Comparison of ENCODE assay signal across 8 cellular contexts in genomic region chr15:65529754-65530317, GRCh38. TPM values are rescaled to one million over a fixed set of nuclear protein-coding genes. Genes with fewer than 3 reads are reported as not detected.
DNase-seq lines count a peak whose midpoint lies in the region; ATAC-seq and TF ChIP-seq lines count a peak whose summit lies in the region.

No MANE protein-coding gene starts in this region.

- peak overlapping the region; percentile 93 for H3K4me3 ChIP-seq in HUES48 (ENCODE audit: low read depth, low read length)

- H3K9ac ChIP-seq in HUES48 (ENCODE audit: low read depth, low read length): peak overlapping the region; percentile 41; the same call in 1 of the 2 replicates

- TF ChIP-seq CTCF in CD14-positive monocyte (IDR thresholded peaks at IDR 0.05): no peak

- H3K27me3 Mint-ChIP-seq in CD14-positive monocyte (ENCODE audit: low read depth in 3 of 3): peaks cover 0 to 5% (median 1%) of the 10 kb centered on the region in 3 donors
- H3K27me3 Mint-ChIP-seq in dendritic cell treated with granulocyte-macrophage colony-stimulating factor and Interleukin-4, amounts not matched to agents 40 ng/mL and 50 ng/mL, for 4 days: no peaks in the 10 kb centered on the region
- no peaks in the 10 kb centered on the region for H3K27me3 Mint-ChIP-seq in natural killer cell treated with Interleukin-12 subunit alpha and Interleukin-12 subunit beta and Interleukin-15 and Interleukin-18, amount 100 ng/mL, for 72 hours

- peaks cover 0 to 2% of the 10 kb centered on the region in 2 donors for H3K36me3 Mint-ChIP-seq in CD14-positive monocyte
- H3K36me3 Mint-ChIP-seq in dendritic cell treated with granulocyte-macrophage colony-stimulating factor and Interleukin-4, amounts not matched to agents 40 ng/mL and 50 ng/mL, for 4 days (ENCODE audit: low read depth): no peaks in the 10 kb centered on the region
- H3K36me3 Mint-ChIP-seq in natural killer cell treated with Interleukin-12 subunit alpha and Interleukin-12 subunit beta and Interleukin-15 and Interleukin-18, amount 100 ng/mL, for 72 hours: no peaks in the 10 kb centered on the region

- peaks cover 18% of the 10 kb centered on the region for H3K4me1 ChIP-seq in HUES48 (ENCODE audit: control insufficient read depth, insufficient read depth, low read length)

- intact Hi-C loops in CD14-positive monocyte (cut with micrococcal nuclease): no loop called here
- intact Hi-C loops in dendritic cell treated with granulocyte-macrophage colony-stimulating factor and Interleukin-4, amounts not matched to agents 40 ng/mL and 50 ng/mL, for 4 days (cut with micrococcal nuclease): loop anchor here (1.0 kb wide), 1 partner anchor 13 kb away; the partner anchor contains the start of gene DPP8

- ATAC-seq in natural killer cell treated with Interleukin-12 subunit alpha and Interleukin-12 subunit beta and Interleukin-15 and Interleukin-18, amount 100 ng/mL, for 72 hours: peak in 1 of 2 donors; percentile 34
- ATAC-seq in esophagus mucosa: no peak

- H3K9me3 ChIP-seq in HUES48 (ENCODE audit: control insufficient read depth, insufficient read depth, low read length): no peaks in the 10 kb centered on the region

- H3K9me3 Mint-ChIP-seq in CD14-positive monocyte: no peaks in the 10 kb centered on the region
- no peaks in the 10 kb centered on the region for H3K9me3 Mint-ChIP-seq in dendritic cell treated with granulocyte-macrophage colony-stimulating factor and Interleukin-4, amounts not matched to agents 40 ng/mL and 50 ng/mL, for 4 days
- no peaks in the 10 kb centered on the region for H3K9me3 Mint-ChIP-seq in natural killer cell treated with Interleukin-12 subunit alpha and Interleukin-12 subunit beta and Interleukin-15 and Interleukin-18, amount 100 ng/mL, for 72 hours

- peaks cover 8% of the 10 kb centered on the region for H3K36me3 ChIP-seq in HUES48 (ENCODE audit: control insufficient read depth, insufficient read depth, low read length)

- H3K27ac Mint-ChIP-seq in CD14-positive monocyte: peak overlapping the region in 3 of 7 donors; percentile 19 to 71 (median 43)
- peak overlapping the region; percentile 51 for H3K27ac Mint-ChIP-seq in dendritic cell treated with granulocyte-macrophage colony-stimulating factor and Interleukin-4, amounts not matched to agents 40 ng/mL and 50 ng/mL, for 4 days
- H3K27ac Mint-ChIP-seq in natural killer cell treated with Interleukin-12 subunit alpha and Interleukin-12 subunit beta and Interleukin-15 and Interleukin-18, amount 100 ng/mL, for 72 hours: peak overlapping the region; percentile 75 to 91

- peak overlapping the region; percentile 94 for H3K27ac ChIP-seq in HUES48 (ENCODE audit: low read depth, low read length)

- DNase-seq in CD14-positive monocyte (ENCODE audit: low spot score): no peak
- no peak for DNase-seq in natural killer cell treated with Interleukin-12 subunit alpha and Interleukin-12 subunit beta and Interleukin-15 and Interleukin-18, amount 100 ng/mL, for 72 hours (ENCODE audit: low spot score)
- DNase-seq in 8988T: no peak
- DNase-seq in putamen (ENCODE audit: low spot score): no peak
- no peak for DNase-seq in NCI-H748 treated with DMSO at 0.1 percent for 48 hours (lab: John Stamatoyannopoulos, UW)

- H3K4me1 Mint-ChIP-seq in CD14-positive monocyte: peaks cover 8% of the 10 kb centered on the region
- H3K4me1 Mint-ChIP-seq in dendritic cell treated with granulocyte-macrophage colony-stimulating factor and Interleukin-4, amounts not matched to agents 40 ng/mL and 50 ng/mL, for 4 days (ENCODE audit: low read depth): peaks cover 7% of the 10 kb centered on the region
- H3K4me1 Mint-ChIP-seq in natural killer cell treated with Interleukin-12 subunit alpha and Interleukin-12 subunit beta and Interleukin-15 and Interleukin-18, amount 100 ng/mL, for 72 hours (ENCODE audit: low read depth in 2 of 2): peaks cover 26 to 30% of the 10 kb centered on the region in 2 donors

- H3K4me3 Mint-ChIP-seq in CD14-positive monocyte: peak overlapping the region; percentile 82 to 90
- H3K4me3 Mint-ChIP-seq in dendritic cell treated with granulocyte-macrophage colony-stimulating factor and Interleukin-4, amounts not matched to agents 40 ng/mL and 50 ng/mL, for 4 days: peak overlapping the region; percentile 80
- peak overlapping the region; percentile 96 for H3K4me3 Mint-ChIP-seq in natural killer cell treated with Interleukin-12 subunit alpha and Interleukin-12 subunit beta and Interleukin-15 and Interleukin-18, amount 100 ng/mL, for 72 hours

- no peaks in the 10 kb centered on the region for H3K27me3 ChIP-seq in HUES48 (ENCODE audit: control insufficient read depth, insufficient read depth, low read length)

RNA-seq across cellular contexts. Expression of gene HACD3, which starts 0.4 kb away (rescaled TPM):
- 10 to 100 TPM; 10.8 to 12.1 TPM for polyA plus RNA-seq in CD14-positive monocyte
- 10 to 100 TPM; 39.3 to 49.6 TPM for total RNA-seq in natural killer cell treated with Interleukin-12 subunit alpha and Interleukin-12 subunit beta and Interleukin-15 and Interleukin-18, amount 100 ng/mL, for 72 hours
- 17.4 TPM for total RNA-seq in esophagus mucosa

RNA-seq across cellular contexts. Expression of gene DPP8, which starts 12.3 kb away (rescaled TPM):
- polyA plus RNA-seq in CD14-positive monocyte: 10 to 100 TPM; 38.7 to 48.3 TPM
- total RNA-seq in natural killer cell treated with Interleukin-12 subunit alpha and Interleukin-12 subunit beta and Interleukin-15 and Interleukin-18, amount 100 ng/mL, for 72 hours: 10 to 100 TPM; 46.4 to 48.5 TPM
- total RNA-seq in esophagus mucosa: 18.2 TPM
